Comparison of ENCODE assay signal across 8 cellular contexts in genomic region chr11:72225411-72225951, GRCh38. TPM values are rescaled to one million over a fixed set of nuclear protein-coding genes. Genes with fewer than 3 reads are reported as not detected.
A peak's percentile ranks its signal among the peaks of the same experiment; 100 is the strongest.
DNase-seq lines count a peak whose midpoint lies in the region; ATAC-seq, FAIRE-seq and TF ChIP-seq lines count a peak whose summit lies in the region.

No MANE protein-coding gene starts in this region.

- H3K27ac ChIP-seq in keratinocyte (ENCODE audit: control insufficient read depth, insufficient read depth, low read length), result peak overlapping the region; percentile 42

- intact Hi-C loops in left colon (cut with DNase I, micrococcal nuclease), result no loop called here

- H3K9me1 ChIP-seq in keratinocyte (ENCODE audit: control insufficient read depth, extremely low read depth, insufficient read depth, low read length), result no peaks in the 10 kb centered on the region

- H3K4me3 ChIP-seq in AG09309 (ENCODE audit: control insufficient read depth, low read depth, low read length) (peak overlapping the region; percentile 92), HFF-Myc (replicated peaks; ENCODE audit: low read depth, low read length) (peak overlapping the region; percentile 65), keratinocyte (ENCODE audit: control insufficient read depth in 2 of 3, extremely low read depth in 1 of 3, insufficient read depth in 2 of 3, low read depth in 1 of 3, low read length in 3 of 3) (peak overlapping the region; percentile 74 to 86 (median 81))

- H3K4me1 Mint-ChIP-seq in activated T-helper 17 cell treated with anti-CD3 and anti-CD28 coated beads, Interleukin-2, amount 50 U/mL, for 72 hours, result peaks cover 7% of the 10 kb centered on the region
- peaks cover 48% of the 10 kb centered on the region for H3K4me1 Mint-ChIP-seq in stimulated activated naive CD8-positive, alpha-beta T cell treated with anti-CD3 and anti-CD28 coated beads, Interleukin-15, amount 100 ng/mL, for 72 hours

- no peak for FAIRE-seq in keratinocyte (lab: Jason Lieb, UNC)

- H3K4me1 ChIP-seq in keratinocyte (ENCODE audit: control insufficient read depth, extremely low read depth, insufficient read depth, low read length), result peaks cover 10% of the 10 kb centered on the region

- ATAC-seq in activated T-helper 17 cell treated with anti-CD3 and anti-CD28 coated beads, Interleukin-2, amount 50 U/mL, for 72 hours (replicated peaks), result peak; percentile 27
- ATAC-seq in stimulated activated naive CD8-positive, alpha-beta T cell treated with anti-CD3 and anti-CD28 coated beads, Interleukin-15, amount 100 ng/mL, for 72 hours, result peak; percentile 37
- ATAC-seq in left colon, result no peak

- no peaks in the 10 kb centered on the region for H3K27me3 ChIP-seq in keratinocyte (ENCODE audit: control insufficient read depth, extremely low read depth, insufficient read depth, low read length)

- H3K79me2 ChIP-seq in keratinocyte (ENCODE audit: control insufficient read depth, insufficient read depth, low read length), result peaks cover 29% of the 10 kb centered on the region

- no peaks in the 10 kb centered on the region for H3K9me3 ChIP-seq in keratinocyte (ENCODE audit: control insufficient read depth, low read depth, low read length)

- dilution Hi-C loops in keratinocyte (cut with MboI; ENCODE audit: extremely low pct_ligation_motif_present, low sequenced_read_pairs), result no loop called here

- no peak for TF ChIP-seq CTCF in AG09309 (IDR thresholded peaks at IDR 0.05; ENCODE audit: control insufficient read depth, insufficient read depth, low read depth, low read length, missing control alignments)
- TF ChIP-seq CTCF in HFF-Myc (IDR thresholded peaks at IDR 0.05; ENCODE audit: low read depth, low read length, missing control alignments), result no peak
- TF ChIP-seq CTCF in keratinocyte (optimal IDR thresholded peaks at IDR 0.05 in 1 of 3, IDR thresholded peaks at IDR 0.05 in 1 of 3, conservative IDR thresholded peaks at IDR 0.05 in 1 of 3; ENCODE audit: extremely low read depth in 1 of 3, insufficient read depth in 2 of 3, low read length in 3 of 3), result no peak

- peak overlapping the region; percentile 73 for H3K9ac ChIP-seq in keratinocyte (ENCODE audit: control insufficient read depth, extremely low read depth, insufficient read depth, low read length)

- H3K4me2 ChIP-seq in keratinocyte (ENCODE audit: control insufficient read depth, extremely low read depth, insufficient read depth, low read depth, low read length), result peak overlapping the region; percentile 95

- H3K9me3 Mint-ChIP-seq in activated T-helper 17 cell treated with anti-CD3 and anti-CD28 coated beads, Interleukin-2, amount 50 U/mL, for 72 hours, result no peaks in the 10 kb centered on the region
- H3K9me3 Mint-ChIP-seq in stimulated activated naive CD8-positive, alpha-beta T cell treated with anti-CD3 and anti-CD28 coated beads, Interleukin-15, amount 100 ng/mL, for 72 hours, result no peaks in the 10 kb centered on the region

- no peaks in the 10 kb centered on the region for H3K27me3 Mint-ChIP-seq in activated T-helper 17 cell treated with anti-CD3 and anti-CD28 coated beads, Interleukin-2, amount 50 U/mL, for 72 hours
- H3K27me3 Mint-ChIP-seq in stimulated activated naive CD8-positive, alpha-beta T cell treated with anti-CD3 and anti-CD28 coated beads, Interleukin-15, amount 100 ng/mL, for 72 hours, result no peaks in the 10 kb centered on the region

- peaks cover 19 to 25% of the 10 kb centered on the region in 2 experiments for H3K36me3 ChIP-seq in keratinocyte (ENCODE audit: control insufficient read depth in 2 of 2, extremely low read depth in 1 of 2, insufficient read depth in 2 of 2, low read length in 2 of 2)

- no peak overlapping the region for H2AFZ ChIP-seq in keratinocyte (ENCODE audit: control insufficient read depth, low read length)

- peak overlapping the region; percentile 94 for H3K4me3 Mint-ChIP-seq in activated T-helper 17 cell treated with anti-CD3 and anti-CD28 coated beads, Interleukin-2, amount 50 U/mL, for 72 hours
- peak overlapping the region; percentile 86 to 97 for H3K4me3 Mint-ChIP-seq in stimulated activated naive CD8-positive, alpha-beta T cell treated with anti-CD3 and anti-CD28 coated beads, Interleukin-15, amount 100 ng/mL, for 72 hours

- H4K20me1 ChIP-seq in keratinocyte (ENCODE audit: control insufficient read depth, extremely low read depth, insufficient read depth, low read length), result peaks cover 3% of the 10 kb centered on the region

- H3K36me3 Mint-ChIP-seq in activated T-helper 17 cell treated with anti-CD3 and anti-CD28 coated beads, Interleukin-2, amount 50 U/mL, for 72 hours (ENCODE audit: low read depth), result peaks cover 26% of the 10 kb centered on the region

- H3K27ac Mint-ChIP-seq in activated T-helper 17 cell treated with anti-CD3 and anti-CD28 coated beads, Interleukin-2, amount 50 U/mL, for 72 hours, result peak overlapping the region; percentile 73
- H3K27ac Mint-ChIP-seq in stimulated activated naive CD8-positive, alpha-beta T cell treated with anti-CD3 and anti-CD28 coated beads, Interleukin-15, amount 100 ng/mL, for 72 hours, result peak overlapping the region; percentile 83 to 97

- no peak for DNase-seq in AG09309 (ENCODE audit: low read depth)
- no peak for DNase-seq in HFF-Myc (ENCODE audit: extremely low read depth, low read depth)
- no peak for DNase-seq in keratinocyte (ENCODE audit: low read depth, low spot score)
- DNase-seq in stimulated activated naive CD8-positive, alpha-beta T cell treated with anti-CD3 and anti-CD28 coated beads, Interleukin-15, amount 100 ng/mL, for 72 hours, result peak; percentile 31 to 48
- no peak for DNase-seq in NCI-H2227 (lab: John Stamatoyannopoulos, UW; ENCODE audit: unreplicated experiment)
- no peak for DNase-seq in left colon
- DNase-seq in EL, result no peak

RNA-seq across cellular contexts. Expression of gene INPPL1, which starts 0.9 kb away (rescaled TPM):
- 10 to 100 TPM; 69.3 to 86.6 TPM for total RNA-seq in activated T-helper 17 cell treated with anti-CD3 and anti-CD28 coated beads, Interleukin-2, amount 50 U/mL, for 72 hours
- polyA plus RNA-seq in keratinocyte, result 44.0 to 69.5 TPM (median 53.7 TPM) in 3 replicates
- 11.4 TPM for polyA plus RNA-seq in keratinocyte (2011; ENCODE audit: low read depth)
- 22.1 and 22.9 TPM in 2 replicates for polyA plus RNA-seq in keratinocyte (2011; cell fraction: cytosol; rRNA removed)
- 355 and 414 TPM in 2 replicates for polyA plus RNA-seq in keratinocyte (2011; cell fraction: nucleus; rRNA removed)
- polyA plus RNA-seq in keratinocyte (2012; ENCODE audit: low replicate concordance), result 23.7 and 33.5 TPM in 2 replicates
- polyA minus RNA-seq in keratinocyte, result 69.3 to 97.3 TPM (median 87.9 TPM) in 3 replicates
- 90.4 TPM for polyA minus RNA-seq in keratinocyte (2011; cell fraction: cytosol; rRNA and poly(A)+ RNA removed)
- polyA minus RNA-seq in keratinocyte (2011; cell fraction: nucleus; rRNA and poly(A)+ RNA removed), result 120 and 138 TPM in 2 replicates
- total RNA-seq in left colon, result 100 to 1,000 TPM; 120 to 142 TPM

RNA-seq across cellular contexts. Expression of gene FOLR2, which starts 8.9 kb away (rescaled TPM):
- total RNA-seq in activated T-helper 17 cell treated with anti-CD3 and anti-CD28 coated beads, Interleukin-2, amount 50 U/mL, for 72 hours, result not detected
- not detected in 3 replicates for polyA plus RNA-seq in keratinocyte
- not detected for polyA plus RNA-seq in keratinocyte (2011; ENCODE audit: low read depth)
- not detected in 2 replicates for polyA plus RNA-seq in keratinocyte (2011; cell fraction: cytosol; rRNA removed)
- not detected in 2 replicates for polyA plus RNA-seq in keratinocyte (2011; cell fraction: nucleus; rRNA removed)
- not detected in 2 replicates for polyA plus RNA-seq in keratinocyte (2012; ENCODE audit: low replicate concordance)
- not detected in 3 replicates for polyA minus RNA-seq in keratinocyte
- not detected for polyA minus RNA-seq in keratinocyte (2011; cell fraction: cytosol; rRNA and poly(A)+ RNA removed)
- polyA minus RNA-seq in keratinocyte (2011; cell fraction: nucleus; rRNA and poly(A)+ RNA removed), result not detected in 2 replicates
- 10 to 100 TPM in 1 of 2 donors, 1 to 10 TPM in 1; 4.8 to 23.5 TPM for total RNA-seq in left colon

RNA-seq across cellular contexts. Expression of gene PHOX2A, which starts 18.5 kb away (rescaled TPM):
- total RNA-seq in activated T-helper 17 cell treated with anti-CD3 and anti-CD28 coated beads, Interleukin-2, amount 50 U/mL, for 72 hours, result not detected
- not detected in 3 replicates for polyA plus RNA-seq in keratinocyte
- polyA plus RNA-seq in keratinocyte (2011; ENCODE audit: low read depth), result not detected
- not detected in 2 replicates for polyA plus RNA-seq in keratinocyte (2011; cell fraction: cytosol; rRNA removed)
- polyA plus RNA-seq in keratinocyte (2011; cell fraction: nucleus; rRNA removed), result not detected in 2 replicates
- polyA plus RNA-seq in keratinocyte (2012; ENCODE audit: low replicate concordance), result not detected in 2 replicates
- polyA minus RNA-seq in keratinocyte, result not detected in 3 replicates
- not detected for polyA minus RNA-seq in keratinocyte (2011; cell fraction: cytosol; rRNA and poly(A)+ RNA removed)
- polyA minus RNA-seq in keratinocyte (2011; cell fraction: nucleus; rRNA and poly(A)+ RNA removed), result not detected in 2 replicates
- total RNA-seq in left colon, result under 1 TPM; 0.61 to 0.89 TPM

RNA-seq across cellular contexts. Expression of gene FOLR1, which starts 33.5 kb away (rescaled TPM):
- total RNA-seq in activated T-helper 17 cell treated with anti-CD3 and anti-CD28 coated beads, Interleukin-2, amount 50 U/mL, for 72 hours, result not detected
- polyA plus RNA-seq in keratinocyte, result 0.13 to 0.50 TPM (median 0.33 TPM) in 3 replicates
- polyA plus RNA-seq in keratinocyte (2011; ENCODE audit: low read depth), result 3.0 TPM
- 0.24 and 0.26 TPM in 2 replicates for polyA plus RNA-seq in keratinocyte (2011; cell fraction: cytosol; rRNA removed)
- 3.3 and 4.7 TPM in 2 replicates for polyA plus RNA-seq in keratinocyte (2011; cell fraction: nucleus; rRNA removed)
- 2.7 TPM in 1 of 2 replicates, not detected in the other for polyA plus RNA-seq in keratinocyte (2012; ENCODE audit: low replicate concordance)
- polyA minus RNA-seq in keratinocyte, result 0.46 TPM in 1 of 3 replicates, not detected in the others
- polyA minus RNA-seq in keratinocyte (2011; cell fraction: cytosol; rRNA and poly(A)+ RNA removed), result 4.8 TPM
- 1.5 and 1.9 TPM in 2 replicates for polyA minus RNA-seq in keratinocyte (2011; cell fraction: nucleus; rRNA and poly(A)+ RNA removed)
- total RNA-seq in left colon, result not detected

Comparison
In these comparisons a context has a peak if more than half of its experiments do, and no peak if none do; other contexts are left out.
1. DNase-seq: peak in stimulated activated naive CD8-positive, alpha-beta T cell treated with anti-CD3 and anti-CD28 coated beads, Interleukin-15, amount 100 ng/mL, for 72 hours (2 of 2); none in AG09309 (single experiment), HFF-Myc (single experiment), keratinocyte (single experiment), NCI-H2227 (single experiment), left colon (0 of 2) and EL (single experiment).
2. RNA of gene FOLR2, which starts 8.9 kb away (total RNA-seq): 4.8 to 23.5 TPM in left colon; not detected in activated T-helper 17 cell treated with anti-CD3 and anti-CD28 coated beads, Interleukin-2, amount 50 U/mL, for 72 hours; every median in the first group is over 4 times any median in the second.
3. Peak in every context shown above with its lines, with median percentiles within 50 percentile points of each other: H3K4me3 ChIP-seq.